In genomic region chr7:2241580-2242540, GRCh38 we compare ENCODE assay signal across 1 cellular context.
TF ChIP-seq lines count a peak whose summit lies in the region.

Gene MRM2 (minus strand): TSS chr7:2242205. CDS start chr7:2242169, 36 bp downstream.
Gene NUDT1 (plus strand): TSS chr7:2242226. CDS start chr7:2244575, 2,349 bp downstream.

TF ChIP-seq in K562, 482 proteins besides CTCF, POLR2A, EP300 and RAD21 (continued from another document and continues in another):
- TF ChIP-seq CHD7 (IDR thresholded peaks at IDR 0.05; ENCODE audit: low read depth, low read length) (no peak), NEUROD1 (IDR thresholded peaks at IDR 0.05; ENCODE audit: borderline replicate concordance, low read depth, low read length, partially characterized antibody) (peak; percentile 67), ZNF124 (CRISPR knock-in tag; IDR thresholded peaks at IDR 0.05) (no peak), KDM2B (CRISPR knock-in tag; IDR thresholded peaks at IDR 0.05) (no peak), PHTF2 (CRISPR knock-in tag; IDR thresholded peaks at IDR 0.05) (no peak), SUPT5H (IDR thresholded peaks at IDR 0.05) (peak; percentile 95), DACH1 (IDR thresholded peaks at IDR 0.05; ENCODE audit: partially characterized antibody) (no peak), E2F1 (CRISPR knock-in tag; IDR thresholded peaks at IDR 0.05) (peak; percentile 88), ESRRA (IDR thresholded peaks at IDR 0.05; ENCODE audit: borderline replicate concordance, low read depth) (peak; percentile 41; the same call in 1 of the 2 replicates), SOX6 (IDR thresholded peaks at IDR 0.05) (0 out of 2 replicates have a peak, but pooled peaks have one; percentile 17), ZNF436 (CRISPR knock-in tag; IDR thresholded peaks at IDR 0.05) (no peak), TCF3 (CRISPR knock-in tag; IDR thresholded peaks at IDR 0.05) (no peak), TBP (optimal IDR thresholded peaks at IDR 0.05; ENCODE audit: low read depth, low read length) (peak; percentile 83), ETS1 (conservative IDR thresholded peaks at IDR 0.05; ENCODE audit: control insufficient read depth, low read depth, low read length) (peak; percentile 89), NFIC (IDR thresholded peaks at IDR 0.05) (peak; percentile 38), TAF9B (IDR thresholded peaks at IDR 0.05; ENCODE audit: partially characterized antibody) (no peak), CCAR2 (IDR thresholded peaks at IDR 0.05; ENCODE audit: low read depth, low read length) (no peak), CBFB (CRISPR knock-in tag; IDR thresholded peaks at IDR 0.05) (no peak), SNRNP70 (optimal IDR thresholded peaks at IDR 0.05; ENCODE audit: low read depth, low read length) (no peak), ZNF3 (CRISPR knock-in tag; IDR thresholded peaks at IDR 0.05) (no peak), NRF1 (conservative IDR thresholded peaks at IDR 0.05 in 1 of 2, IDR thresholded peaks at IDR 0.05 in 1 of 2) (peak; percentile 72 to 79), MTA2 (IDR thresholded peaks at IDR 0.05; ENCODE audit: low read depth) (no peak), ZNF324 (CRISPR knock-in tag; IDR thresholded peaks at IDR 0.05) (no peak), ZSCAN29 (IDR thresholded peaks at IDR 0.05) (no peak), GATAD2B (IDR thresholded peaks at IDR 0.05; ENCODE audit: borderline replicate concordance) (no peak), NFYB (IDR thresholded peaks at IDR 0.05; ENCODE audit: extremely low read depth, insufficient read length) (no peak), SMARCA5 (IDR thresholded peaks at IDR 0.05) (no peak), CREB5 (CRISPR knock-in tag; IDR thresholded peaks at IDR 0.05) (0 out of 2 replicates have a peak, but pooled peaks have one; percentile 25), STAT5B (CRISPR knock-in tag; IDR thresholded peaks at IDR 0.05) (no peak), ZBTB12 (CRISPR knock-in tag; IDR thresholded peaks at IDR 0.05) (no peak), ZNF644 (tag; IDR thresholded peaks at IDR 0.05; ENCODE audit: low read depth) (no peak)
- TF ChIP-seq, protein P1, sequence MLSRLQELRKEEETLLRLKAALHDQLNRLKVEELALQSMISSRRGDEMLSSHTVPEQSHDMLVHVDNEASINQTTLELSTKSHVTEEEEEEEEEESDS (CRISPR knock-in tag; IDR thresholded peaks at IDR 0.05) = no peak
- TF ChIP-seq, protein P2, sequence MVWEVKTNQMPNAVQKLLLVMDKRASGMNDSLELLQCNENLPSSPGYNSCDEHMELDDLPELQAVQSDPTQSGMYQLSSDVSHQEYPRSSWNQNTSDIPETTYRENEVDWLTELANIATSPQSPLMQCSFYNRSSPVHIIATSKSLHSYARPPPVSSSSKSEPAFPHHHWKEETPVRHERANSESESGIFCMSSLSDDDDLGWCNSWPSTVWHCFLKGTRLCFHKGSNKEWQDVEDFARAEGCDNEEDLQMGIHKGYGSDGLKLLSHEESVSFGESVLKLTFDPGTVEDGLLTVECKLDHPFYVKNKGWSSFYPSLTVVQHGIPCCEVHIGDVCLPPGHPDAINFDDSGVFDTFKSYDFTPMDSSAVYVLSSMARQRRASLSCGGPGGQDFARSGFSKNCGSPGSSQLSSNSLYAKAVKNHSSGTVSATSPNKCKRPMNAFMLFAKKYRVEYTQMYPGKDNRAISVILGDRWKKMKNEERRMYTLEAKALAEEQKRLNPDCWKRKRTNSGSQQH (CRISPR knock-in tag; IDR thresholded peaks at IDR 0.05) = peak; percentile 71; the same call in 1 of the 2 replicates
- TF ChIP-seq, protein P3, sequence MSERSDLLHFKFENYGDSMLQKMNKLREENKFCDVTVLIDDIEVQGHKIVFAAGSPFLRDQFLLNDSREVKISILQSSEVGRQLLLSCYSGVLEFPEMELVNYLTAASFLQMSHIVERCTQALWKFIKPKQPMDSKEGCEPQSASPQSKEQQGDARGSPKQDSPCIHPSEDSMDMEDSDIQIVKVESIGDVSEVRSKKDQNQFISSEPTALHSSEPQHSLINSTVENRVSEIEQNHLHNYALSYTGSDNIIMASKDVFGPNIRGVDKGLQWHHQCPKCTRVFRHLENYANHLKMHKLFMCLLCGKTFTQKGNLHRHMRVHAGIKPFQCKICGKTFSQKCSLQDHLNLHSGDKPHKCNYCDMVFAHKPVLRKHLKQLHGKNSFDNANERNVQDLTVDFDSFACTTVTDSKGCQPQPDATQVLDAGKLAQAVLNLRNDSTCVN (CRISPR knock-in tag; IDR thresholded peaks at IDR 0.05) = 0 out of 2 replicates have a peak, but pooled peaks have one; percentile 62
- TF ChIP-seq, protein P4, sequence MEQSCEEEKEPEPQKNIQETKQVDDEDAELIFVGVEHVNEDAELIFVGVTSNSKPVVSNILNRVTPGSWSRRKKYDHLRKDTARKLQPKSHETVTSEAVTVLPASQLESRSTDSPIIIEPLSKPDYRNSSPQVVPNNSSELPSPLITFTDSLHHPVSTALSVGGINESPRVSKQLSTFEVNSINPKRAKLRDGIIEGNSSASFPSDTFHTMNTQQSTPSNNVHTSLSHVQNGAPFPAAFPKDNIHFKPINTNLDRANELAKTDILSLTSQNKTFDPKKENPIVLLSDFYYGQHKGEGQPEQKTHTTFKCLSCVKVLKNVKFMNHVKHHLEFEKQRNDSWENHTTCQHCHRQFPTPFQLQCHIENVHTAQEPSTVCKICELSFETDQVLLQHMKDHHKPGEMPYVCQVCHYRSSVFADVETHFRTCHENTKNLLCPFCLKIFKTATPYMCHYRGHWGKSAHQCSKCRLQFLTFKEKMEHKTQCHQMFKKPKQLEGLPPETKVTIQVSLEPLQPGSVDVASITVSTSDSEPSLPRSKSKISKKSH (CRISPR knock-in tag; IDR thresholded peaks at IDR 0.05) = no peak
